Comparison of ENCODE assay signal across 8 cellular contexts in genomic region chr15:63505842-63506222, GRCh38. TPM values are rescaled to one million over a fixed set of nuclear protein-coding genes. Genes with fewer than 3 reads are reported as not detected.
DNase-seq lines count a peak whose midpoint lies in the region; ATAC-seq and TF ChIP-seq lines count a peak whose summit lies in the region.

No MANE protein-coding gene starts in this region.

- TF ChIP-seq CTCF in fibroblast of pulmonary artery (IDR thresholded peaks at IDR 0.05; ENCODE audit: low read length, missing control alignments) (no peak), gastrocnemius medialis (IDR thresholded peaks at IDR 0.05 in 4 of 5, conservative IDR thresholded peaks at IDR 0.05 in 1 of 5) (no peak)

- peaks cover 44% of the 10 kb centered on the region for H3F3A ChIP-seq in GM23248 (ENCODE audit: insufficient read depth)

- peak overlapping the region; percentile 69 for H3K27ac ChIP-seq in GM23248
- peak overlapping the region; percentile 96 to 99 (median 97) for H3K27ac ChIP-seq in gastrocnemius medialis

- peak overlapping the region; percentile 86 for H3K9ac ChIP-seq in GM23248

- peaks cover 42% of the 10 kb centered on the region for H3K4me1 ChIP-seq in GM23248 (ENCODE audit: insufficient read depth)
- peaks cover 66 to 73% of the 10 kb centered on the region in 2 donors for H3K4me1 ChIP-seq in gastrocnemius medialis

- H3K4me1 Mint-ChIP-seq in T-helper 17 cell, result peaks cover 64% of the 10 kb centered on the region

- H3K27ac Mint-ChIP-seq in T-helper 17 cell, result peak overlapping the region; percentile 96

- ATAC-seq in T-helper 17 cell (no peak), gastrocnemius medialis (no peak), GM21381 (IDR thresholded peaks at IDR 0.05; ENCODE audit: unreplicated experiment) (no peak)

- intact Hi-C loops in gastrocnemius medialis (cut with DNase I; ENCODE audit: low total_unique reads), result loop anchor here (2.0 to 10.0 kb wide), 3 partner anchors 19 to 589 kb away; partner anchors contain the start of genes CIAO2A, SNX1 and TPM1

- H3K4me2 ChIP-seq in GM23248 (ENCODE audit: unreplicated experiment), result peak overlapping the region; percentile 85

- peaks cover 54% of the 10 kb centered on the region for H3K79me2 ChIP-seq in GM23248 (ENCODE audit: insufficient read depth)

- DNase-seq in GM23248 (no peak), T-helper 17 cell (no peak), fibroblast of pulmonary artery (ENCODE audit: low read depth) (no peak), gastrocnemius medialis (no peak), NCI-H146 (lab: John Stamatoyannopoulos, UW) (no peak), RKO (ENCODE audit: low spot score) (no peak), SKM-1 (lab: John Stamatoyannopoulos, UW; ENCODE audit: unreplicated experiment) (no peak)

- H4K20me1 ChIP-seq in GM23248 (ENCODE audit: insufficient read depth), result 0 out of 2 replicates have a peak, but pooled peaks cover 2% of the 10 kb centered on the region

- no peaks in the 10 kb centered on the region for H3K27me3 Mint-ChIP-seq in T-helper 17 cell

- H3K9me3 ChIP-seq in GM23248 (ENCODE audit: low read depth), result no peaks in the 10 kb centered on the region
- H3K9me3 ChIP-seq in T-helper 17 cell (ENCODE audit: control insufficient read depth, low read length, poor library complexity, severe bottlenecking), result no peaks in the 10 kb centered on the region
- no peaks in the 10 kb centered on the region for H3K9me3 ChIP-seq in gastrocnemius medialis

- peaks cover 3% of the 10 kb centered on the region for H3K36me3 Mint-ChIP-seq in T-helper 17 cell (ENCODE audit: low read depth)

- H3K27me3 ChIP-seq in GM23248 (replicated peaks; ENCODE audit: insufficient read depth) (no peaks in the 10 kb centered on the region), gastrocnemius medialis (no peaks in the 10 kb centered on the region)

- no peak for TF ChIP-seq POLR2A in gastrocnemius medialis (IDR thresholded peaks at IDR 0.05)

- H3K9me2 ChIP-seq in GM23248 (ENCODE audit: insufficient read depth), result no peaks in the 10 kb centered on the region

- H3K36me3 ChIP-seq in GM23248 (ENCODE audit: low read depth) (no peaks in the 10 kb centered on the region), gastrocnemius medialis (no peaks in the 10 kb centered on the region)

- H3K4me3 ChIP-seq in GM23248 (peak overlapping the region; percentile 74), fibroblast of pulmonary artery (replicated peaks; ENCODE audit: low read depth, low read length) (peak overlapping the region; percentile 81), gastrocnemius medialis (peak overlapping the region; percentile 72 to 88 (median 82))

- 22 to 31% methylated on average over 8 of the region's 8 CpGs for WGBS in GM23248 (ENCODE audit: low coverage in 1 of 2, low lambda C conversion rate in 2 of 2, missing lambda C conversion rate in 2 of 2), 2 experiments

- in situ Hi-C loops in GM23248 (cut with MboI) (no loop called here), gastrocnemius medialis (cut with MboI; ENCODE audit: low sequenced_read_pairs in 4 of 4) (loop anchor here in 1 of 4 donors (25.0 kb wide), 1 partner anchor 581 kb away; the partner anchor contains the start of genes CIAO2A and SNX1)

- peak overlapping the region; percentile 97 for H3K4me3 Mint-ChIP-seq in T-helper 17 cell

- H2AFZ ChIP-seq in GM23248, result peak overlapping the region; percentile 74

RNA-seq across cellular contexts. Expression of gene USP3, which starts 1.4 kb away (rescaled TPM):
- 21.0 and 24.5 TPM in 2 replicates for total RNA-seq in GM23248 (2014; rRNA removed; shearing (Covaris generic))
- polyA plus RNA-seq in GM23248 (2016; fragmentation: Nextera tagmentation; extraction: Ambion mirVana), result 15.4 and 16.1 TPM in 2 replicates
- 100 to 1,000 TPM; 219 to 288 TPM for total RNA-seq in T-helper 17 cell
- total RNA-seq in gastrocnemius medialis, result 10 to 100 TPM; 12.1 to 29.4 (median 15.5) TPM
